ENCODE assay signal across 1 cellular context in the genomic region with DNA sequence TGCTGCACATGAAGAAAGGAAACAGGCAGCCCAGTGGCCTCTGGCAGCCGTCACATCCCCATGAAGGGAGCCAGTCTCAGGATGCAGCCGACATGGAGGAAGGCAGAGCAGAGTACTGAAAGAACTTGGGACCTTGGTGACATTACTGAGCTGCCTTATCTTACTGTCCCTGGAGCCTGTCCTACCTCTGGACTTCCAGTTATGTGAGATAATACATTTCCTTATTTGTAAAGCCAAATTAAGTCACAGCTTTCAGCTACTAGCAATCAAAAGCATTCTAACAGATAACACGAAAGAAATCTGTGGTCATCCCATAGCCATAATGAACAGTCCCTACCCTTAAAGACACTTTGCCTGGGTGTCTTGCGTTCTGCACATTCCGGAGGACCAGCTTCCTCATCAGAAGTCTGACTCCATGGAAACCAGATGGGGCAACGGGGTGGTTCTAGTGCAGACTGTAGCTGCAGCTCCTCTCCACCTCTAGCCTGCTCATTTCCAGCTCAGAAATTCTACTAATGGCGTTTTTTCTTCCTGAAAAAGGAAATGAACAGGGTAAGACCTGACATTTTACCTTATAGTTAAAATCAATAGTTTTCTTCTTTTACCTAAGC.
A peak's percentile ranks its signal among the peaks of the same experiment; 100 is the strongest.
TF ChIP-seq lines count a peak whose summit lies in the region.

No MANE protein-coding gene starts in this region.

TF ChIP-seq in K562, 482 proteins besides CTCF, POLR2A, EP300 and RAD21:
- TF ChIP-seq HES1 (IDR thresholded peaks at IDR 0.05; ENCODE audit: low read depth) (no peak), ARID1B (IDR thresholded peaks at IDR 0.05) (peak; percentile 61), HDAC1 (IDR thresholded peaks at IDR 0.05) (peak in 1 of 2 experiments; percentile 51; a peak in 1 of 4 replicates), HDAC2 (IDR thresholded peaks at IDR 0.05) (peak; percentile 77), ZNF445 (CRISPR knock-in tag; IDR thresholded peaks at IDR 0.05; ENCODE audit: low read depth) (no peak), CBFA2T3 (IDR thresholded peaks at IDR 0.05) (peak; percentile 69), SRF (CRISPR knock-in tag; IDR thresholded peaks at IDR 0.05) (peak in 1 of 2 experiments; percentile 27; a peak in 1 of 4 replicates), TAL1 (IDR thresholded peaks at IDR 0.05) (peak; percentile 55), CBFA2T2 (conservative IDR thresholded peaks at IDR 0.05) (0 out of 2 replicates have a peak, but pooled peaks have one; percentile 27), TCF3 (CRISPR knock-in tag; IDR thresholded peaks at IDR 0.05) (peak; percentile 72), CHCHD3 (CRISPR knock-in tag; IDR thresholded peaks at IDR 0.05) (no peak), KLF1 (tag; IDR thresholded peaks at IDR 0.05) (no peak), HMGN3 (IDR thresholded peaks at IDR 0.05; ENCODE audit: borderline replicate concordance, extremely low read depth, insufficient read length, low read depth, low read length) (no peak), NCOR1 (IDR thresholded peaks at IDR 0.05) (peak; percentile 35; the same call in 1 of the 2 replicates), RFX1 (IDR thresholded peaks at IDR 0.05) (peak; percentile 42; the same call in 1 of the 2 replicates), CTBP1 (IDR thresholded peaks at IDR 0.05; ENCODE audit: borderline replicate concordance) (peak; percentile 35; the same call in 1 of the 2 replicates), RCOR1 (IDR thresholded peaks at IDR 0.05; ENCODE audit: borderline replicate concordance in 1 of 2, low read depth in 2 of 2, low read length in 2 of 2) (peak in 1 of 2 experiments; percentile 88; a peak in 3 of 4 replicates), BRD9 (IDR thresholded peaks at IDR 0.05; ENCODE audit: low read depth, partially characterized antibody) (no peak), ZNF140 (CRISPR knock-in tag; IDR thresholded peaks at IDR 0.05) (no peak), DPF2 (IDR thresholded peaks at IDR 0.05) (0 out of 2 replicates have a peak, but pooled peaks have one; percentile 24), KDM1A (IDR thresholded peaks at IDR 0.05) (peak; percentile 80 to 87), TBL1XR1 (IDR thresholded peaks at IDR 0.05; ENCODE audit: low read length in 2 of 2) (0 out of 4 replicates have a peak, but pooled peaks of 1 of the 2 experiments have one; percentile 10)
- TF ChIP-seq, protein P1, sequence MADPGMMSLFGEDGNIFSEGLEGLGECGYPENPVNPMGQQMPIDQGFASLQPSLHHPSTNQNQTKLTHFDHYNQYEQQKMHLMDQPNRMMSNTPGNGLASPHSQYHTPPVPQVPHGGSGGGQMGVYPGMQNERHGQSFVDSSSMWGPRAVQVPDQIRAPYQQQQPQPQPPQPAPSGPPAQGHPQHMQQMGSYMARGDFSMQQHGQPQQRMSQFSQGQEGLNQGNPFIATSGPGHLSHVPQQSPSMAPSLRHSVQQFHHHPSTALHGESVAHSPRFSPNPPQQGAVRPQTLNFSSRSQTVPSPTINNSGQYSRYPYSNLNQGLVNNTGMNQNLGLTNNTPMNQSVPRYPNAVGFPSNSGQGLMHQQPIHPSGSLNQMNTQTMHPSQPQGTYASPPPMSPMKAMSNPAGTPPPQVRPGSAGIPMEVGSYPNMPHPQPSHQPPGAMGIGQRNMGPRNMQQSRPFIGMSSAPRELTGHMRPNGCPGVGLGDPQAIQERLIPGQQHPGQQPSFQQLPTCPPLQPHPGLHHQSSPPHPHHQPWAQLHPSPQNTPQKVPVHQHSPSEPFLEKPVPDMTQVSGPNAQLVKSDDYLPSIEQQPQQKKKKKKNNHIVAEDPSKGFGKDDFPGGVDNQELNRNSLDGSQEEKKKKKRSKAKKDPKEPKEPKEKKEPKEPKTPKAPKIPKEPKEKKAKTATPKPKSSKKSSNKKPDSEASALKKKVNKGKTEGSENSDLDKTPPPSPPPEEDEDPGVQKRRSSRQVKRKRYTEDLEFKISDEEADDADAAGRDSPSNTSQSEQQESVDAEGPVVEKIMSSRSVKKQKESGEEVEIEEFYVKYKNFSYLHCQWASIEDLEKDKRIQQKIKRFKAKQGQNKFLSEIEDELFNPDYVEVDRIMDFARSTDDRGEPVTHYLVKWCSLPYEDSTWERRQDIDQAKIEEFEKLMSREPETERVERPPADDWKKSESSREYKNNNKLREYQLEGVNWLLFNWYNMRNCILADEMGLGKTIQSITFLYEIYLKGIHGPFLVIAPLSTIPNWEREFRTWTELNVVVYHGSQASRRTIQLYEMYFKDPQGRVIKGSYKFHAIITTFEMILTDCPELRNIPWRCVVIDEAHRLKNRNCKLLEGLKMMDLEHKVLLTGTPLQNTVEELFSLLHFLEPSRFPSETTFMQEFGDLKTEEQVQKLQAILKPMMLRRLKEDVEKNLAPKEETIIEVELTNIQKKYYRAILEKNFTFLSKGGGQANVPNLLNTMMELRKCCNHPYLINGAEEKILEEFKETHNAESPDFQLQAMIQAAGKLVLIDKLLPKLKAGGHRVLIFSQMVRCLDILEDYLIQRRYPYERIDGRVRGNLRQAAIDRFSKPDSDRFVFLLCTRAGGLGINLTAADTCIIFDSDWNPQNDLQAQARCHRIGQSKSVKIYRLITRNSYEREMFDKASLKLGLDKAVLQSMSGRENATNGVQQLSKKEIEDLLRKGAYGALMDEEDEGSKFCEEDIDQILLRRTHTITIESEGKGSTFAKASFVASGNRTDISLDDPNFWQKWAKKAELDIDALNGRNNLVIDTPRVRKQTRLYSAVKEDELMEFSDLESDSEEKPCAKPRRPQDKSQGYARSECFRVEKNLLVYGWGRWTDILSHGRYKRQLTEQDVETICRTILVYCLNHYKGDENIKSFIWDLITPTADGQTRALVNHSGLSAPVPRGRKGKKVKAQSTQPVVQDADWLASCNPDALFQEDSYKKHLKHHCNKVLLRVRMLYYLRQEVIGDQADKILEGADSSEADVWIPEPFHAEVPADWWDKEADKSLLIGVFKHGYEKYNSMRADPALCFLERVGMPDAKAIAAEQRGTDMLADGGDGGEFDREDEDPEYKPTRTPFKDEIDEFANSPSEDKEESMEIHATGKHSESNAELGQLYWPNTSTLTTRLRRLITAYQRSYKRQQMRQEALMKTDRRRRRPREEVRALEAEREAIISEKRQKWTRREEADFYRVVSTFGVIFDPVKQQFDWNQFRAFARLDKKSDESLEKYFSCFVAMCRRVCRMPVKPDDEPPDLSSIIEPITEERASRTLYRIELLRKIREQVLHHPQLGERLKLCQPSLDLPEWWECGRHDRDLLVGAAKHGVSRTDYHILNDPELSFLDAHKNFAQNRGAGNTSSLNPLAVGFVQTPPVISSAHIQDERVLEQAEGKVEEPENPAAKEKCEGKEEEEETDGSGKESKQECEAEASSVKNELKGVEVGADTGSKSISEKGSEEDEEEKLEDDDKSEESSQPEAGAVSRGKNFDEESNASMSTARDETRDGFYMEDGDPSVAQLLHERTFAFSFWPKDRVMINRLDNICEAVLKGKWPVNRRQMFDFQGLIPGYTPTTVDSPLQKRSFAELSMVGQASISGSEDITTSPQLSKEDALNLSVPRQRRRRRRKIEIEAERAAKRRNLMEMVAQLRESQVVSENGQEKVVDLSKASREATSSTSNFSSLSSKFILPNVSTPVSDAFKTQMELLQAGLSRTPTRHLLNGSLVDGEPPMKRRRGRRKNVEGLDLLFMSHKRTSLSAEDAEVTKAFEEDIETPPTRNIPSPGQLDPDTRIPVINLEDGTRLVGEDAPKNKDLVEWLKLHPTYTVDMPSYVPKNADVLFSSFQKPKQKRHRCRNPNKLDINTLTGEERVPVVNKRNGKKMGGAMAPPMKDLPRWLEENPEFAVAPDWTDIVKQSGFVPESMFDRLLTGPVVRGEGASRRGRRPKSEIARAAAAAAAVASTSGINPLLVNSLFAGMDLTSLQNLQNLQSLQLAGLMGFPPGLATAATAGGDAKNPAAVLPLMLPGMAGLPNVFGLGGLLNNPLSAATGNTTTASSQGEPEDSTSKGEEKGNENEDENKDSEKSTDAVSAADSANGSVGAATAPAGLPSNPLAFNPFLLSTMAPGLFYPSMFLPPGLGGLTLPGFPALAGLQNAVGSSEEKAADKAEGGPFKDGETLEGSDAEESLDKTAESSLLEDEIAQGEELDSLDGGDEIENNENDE (IDR thresholded peaks at IDR 0.05; ENCODE audit: low read depth, low read length) = no peak
